ENCODE assay signal across 9 cellular contexts in the genomic region with DNA sequence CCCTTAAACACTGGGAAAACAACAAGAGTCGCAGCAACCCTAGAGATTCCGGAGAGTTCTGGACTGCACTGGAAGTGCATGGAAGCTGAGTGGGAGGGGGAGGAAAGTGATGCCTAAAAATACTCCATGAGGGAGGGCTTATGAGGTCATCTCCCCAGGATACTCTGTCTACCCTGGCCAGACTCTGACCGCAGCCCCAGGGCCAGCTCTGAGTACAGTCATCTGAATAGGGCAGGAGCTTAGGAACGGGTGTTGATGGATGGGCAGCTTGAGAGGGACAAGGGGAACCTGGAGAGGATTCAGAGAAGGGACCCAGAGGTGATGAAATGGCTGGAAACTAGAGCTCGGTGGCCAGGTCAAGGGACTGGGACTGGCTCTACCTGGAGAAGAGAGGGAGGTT.
DNase-seq lines count a peak whose midpoint lies in the region; ATAC-seq and TF ChIP-seq lines count a peak whose summit lies in the region.
"Had no signal": no experiment of that assay in that cellular context is flagged by ENCODE, and none has a peak within 500 bp of the region (broad histone marks: within the 10 kb centered on the region; RNA-seq: fewer than 3 reads in every experiment).

No MANE protein-coding gene starts in this region.

- H3K9me3 ChIP-seq in GM23248 (ENCODE audit: low read depth): no peaks in the 10 kb centered on the region
- peaks cover 0 to 7% of the 10 kb centered on the region in 2 donors for H3K9me3 ChIP-seq in ascending aorta
- H3K9me3 ChIP-seq in heart right ventricle: peaks cover 0 to 10% (median 0%) of the 10 kb centered on the region in 11 donors
- peaks cover 0 to 2% (median 2%) of the 10 kb centered on the region in 3 donors for H3K9me3 ChIP-seq in skeletal muscle tissue (ENCODE audit: control insufficient read depth in 3 of 3, low read length in 3 of 3)

- DNase-seq in GM23248 (peak; percentile 94), ascending aorta (ENCODE audit: low spot score in 2 of 2) (peak; percentile 64 to 91), heart right ventricle (peak; percentile 72 to 90), T-helper 9 cell (no peak), pons (ENCODE audit: low spot score) (no peak), NCI-H82 treated with DMSO at 0.1 percent for 48 hours (lab: John Stamatoyannopoulos, UW; ENCODE audit: unreplicated experiment) (no peak), ecto neural progenitor cell (ENCODE audit: low spot score) (no peak)
- DNase-seq: activated T-cell treated with anti-CD3 and anti-CD28 coated beads, Interleukin-2, amount 50 U/mL, for 24 hours had no signal

- TF ChIP-seq CTCF in ascending aorta (IDR thresholded peaks at IDR 0.05) (no peak), heart right ventricle (IDR thresholded peaks at IDR 0.05) (no peak)

- peak overlapping the region; percentile 82 for H3K4me2 ChIP-seq in GM23248 (ENCODE audit: unreplicated experiment)

- peak overlapping the region; percentile 72 for H3K9ac ChIP-seq in GM23248
- peak overlapping the region; percentile 60 to 83 (median 75) for H3K9ac ChIP-seq in skeletal muscle tissue (ENCODE audit: low read depth in 1 of 3, low read length in 3 of 3)

- H3K36me3 ChIP-seq in GM23248 (ENCODE audit: low read depth) (no peaks in the 10 kb centered on the region), ascending aorta (no peaks in the 10 kb centered on the region), heart right ventricle (no peaks in the 10 kb centered on the region), skeletal muscle tissue (ENCODE audit: control insufficient read depth in 3 of 3, insufficient read depth in 3 of 3, low read length in 3 of 3) (no peaks in the 10 kb centered on the region)

- intact Hi-C loops in ascending aorta (cut with DNase I): loop anchor here (1.0 to 2.0 kb wide), 2 partner anchors 18 to 74 kb away; no protein-coding TSS in a partner anchor
- intact Hi-C loops in heart right ventricle (cut with DNase I): loop anchor here in 3 of 10 donors (5.0 to 10.0 kb wide), 3 partner anchors 72 to 80 kb away; a partner anchor contains a TSS

- ATAC-seq in heart right ventricle: peak; percentile 97 to 98 (median 97)

- peak overlapping the region; percentile 91 for H3K27ac ChIP-seq in GM23248
- peak overlapping the region; percentile 67 to 85 for H3K27ac ChIP-seq in ascending aorta
- H3K27ac ChIP-seq in heart right ventricle: peak overlapping the region; percentile 32 to 93 (median 82)
- peak overlapping the region; percentile 99 for H3K27ac ChIP-seq in skeletal muscle tissue (ENCODE audit: low read depth, low read length)

- peak overlapping the region; percentile 46; the same call in 1 of the 2 replicates for H2AFZ ChIP-seq in GM23248

- no peaks in the 10 kb centered on the region for H3K27me3 ChIP-seq in GM23248 (replicated peaks; ENCODE audit: insufficient read depth)
- no peaks in the 10 kb centered on the region for H3K27me3 ChIP-seq in ascending aorta
- H3K27me3 ChIP-seq in heart right ventricle: no peaks in the 10 kb centered on the region
- no peaks in the 10 kb centered on the region for H3K27me3 ChIP-seq in skeletal muscle tissue (ENCODE audit: control insufficient read depth in 3 of 3, insufficient read depth in 3 of 3, low read length in 3 of 3)

- in situ Hi-C loops in GM23248 (cut with MboI): no loop called here

- H3K4me1 ChIP-seq in GM23248 (ENCODE audit: insufficient read depth): peaks cover 21% of the 10 kb centered on the region
- peaks cover 3 to 17% of the 10 kb centered on the region in 2 donors for H3K4me1 ChIP-seq in ascending aorta
- peaks cover 16 to 42% (median 24%) of the 10 kb centered on the region in 9 donors for H3K4me1 ChIP-seq in heart right ventricle
- peaks cover 32 to 42% (median 36%) of the 10 kb centered on the region in 3 donors for H3K4me1 ChIP-seq in skeletal muscle tissue (ENCODE audit: control insufficient read depth in 3 of 3, insufficient read depth in 3 of 3, low read length in 3 of 3)

- H3K79me2 ChIP-seq in GM23248 (ENCODE audit: insufficient read depth): no peaks in the 10 kb centered on the region

- H4K20me1 ChIP-seq in GM23248 (ENCODE audit: insufficient read depth): no peaks in the 10 kb centered on the region

- no peaks in the 10 kb centered on the region for H3K9me2 ChIP-seq in GM23248 (ENCODE audit: insufficient read depth)

- H3F3A ChIP-seq in GM23248 (ENCODE audit: insufficient read depth): peaks cover 8% of the 10 kb centered on the region

- WGBS in GM23248 (ENCODE audit: low coverage in 1 of 2, low lambda C conversion rate in 2 of 2, missing lambda C conversion rate in 2 of 2), 2 experiments: 40 to 45% methylated on average over 5 of the region's 5 CpGs
- 9 to 15% methylated on average over 5 of the region's 5 CpGs for WGBS in heart right ventricle, 2 donors

- H3K4me3 ChIP-seq in GM23248: peak overlapping the region; percentile 44
- no peak overlapping the region for H3K4me3 ChIP-seq in ascending aorta
- no peak overlapping the region for H3K4me3 ChIP-seq in heart right ventricle
- peak overlapping the region; percentile 40 to 60 (median 45) for H3K4me3 ChIP-seq in skeletal muscle tissue (ENCODE audit: low read length in 3 of 3)

Comparison
In these comparisons a context has a peak if more than half of its experiments do, and no peak if none do; other contexts are left out.
1. DNase-seq: peak in GM23248 (single experiment), ascending aorta (2 of 2) and heart right ventricle (2 of 2); none in T-helper 9 cell (single experiment), pons (single experiment), NCI-H82 treated with DMSO at 0.1 percent for 48 hours (single experiment) and ecto neural progenitor cell (single experiment).
2. H3K4me3 ChIP-seq: peak in GM23248 (single experiment) and skeletal muscle tissue (3 of 3); none in ascending aorta (0 of 2) and heart right ventricle (0 of 10).
3. Peak in every context shown above with its lines, with median percentiles within 50 percentile points of each other: H3K27ac ChIP-seq.